ENCODE assay signal across 10 cellular contexts in genomic region chr3:9180764-9181117, GRCh38.
DNase-seq lines count a peak whose midpoint lies in the region; TF ChIP-seq lines count a peak whose summit lies in the region.
"Had no signal": no experiment of that assay in that cellular context is flagged by ENCODE, and none has a peak within 500 bp of the region (broad histone marks: within the 10 kb centered on the region; RNA-seq: fewer than 3 reads in every experiment).

No MANE protein-coding gene starts in this region.

- peak; percentile 64 for DNase-seq in activated effector memory CD4-positive, alpha-beta T cell treated with anti-CD3 and anti-CD28 coated beads, Interleukin-2, amount 50 U/mL, for 16 hours
- no peak for DNase-seq in activated effector memory CD4-positive, alpha-beta T cell treated with Interleukin-2 at 50 U/mL for 16 hours
- DNase-seq in HL-60 (ENCODE audit: low read depth in 1 of 2, low spot score in 1 of 2) (peak in 1 of 2 experiments; percentile 59), cerebellar cortex (ENCODE audit: low spot score) (peak; percentile 46), substantia nigra (lab: John Stamatoyannopoulos, UW) (peak in 13 of 49 donors; percentile 24 to 53 (median 31)), ascending aorta (ENCODE audit: low spot score in 2 of 2) (no peak), SHP77 treated with DMSO at 0.1 percent for 48 hours (lab: John Stamatoyannopoulos, UW) (no peak)
- no peak for DNase-seq in NK-92 treated with Interleukin-12 subunit alpha and Interleukin-12 subunit beta, amount 100 ng/mL, for 24 hours (lab: John Stamatoyannopoulos, UW)
- DNase-seq: esophagus squamous epithelium, NCI-H226 had no signal

- H3K27ac ChIP-seq in HL-60 (replicated peaks) = peak overlapping the region; percentile 39
- peak overlapping the region; percentile 39 for H3K27ac ChIP-seq in substantia nigra (ENCODE audit: low read depth, low read length, poor library complexity, severe bottlenecking)
- H3K27ac ChIP-seq in ascending aorta = no peak overlapping the region

- TF ChIP-seq CTCF in HL-60 (IDR thresholded peaks at IDR 0.05; ENCODE audit: insufficient read depth, low read length) = no peak
- no peak for TF ChIP-seq CTCF in ascending aorta (IDR thresholded peaks at IDR 0.05)

- H3K36me3 ChIP-seq in ascending aorta = no peaks in the 10 kb centered on the region
- H3K36me3 ChIP-seq: esophagus squamous epithelium had no signal

- H3K9me3 ChIP-seq in ascending aorta = no peaks in the 10 kb centered on the region
- H3K9me3 ChIP-seq: esophagus squamous epithelium had no signal

- intact Hi-C loops in ascending aorta (cut with DNase I) = no loop called here

- H3K4me3 ChIP-seq in HL-60 (replicated peaks; ENCODE audit: insufficient read depth, low read length) (no peak overlapping the region), ascending aorta (no peak overlapping the region)

- H3K4me1 ChIP-seq in ascending aorta = no peaks in the 10 kb centered on the region

- H3K27me3 ChIP-seq in HL-60 (ENCODE audit: insufficient read depth, poor library complexity, severe bottlenecking) = no peaks in the 10 kb centered on the region
- no peaks in the 10 kb centered on the region for H3K27me3 ChIP-seq in ascending aorta
- H3K27me3 ChIP-seq: esophagus squamous epithelium had no signal

Comparison
In these comparisons a context has a peak if more than half of its experiments do, and no peak if none do; other contexts are left out.
1. DNase-seq: peak in activated effector memory CD4-positive, alpha-beta T cell treated with anti-CD3 and anti-CD28 coated beads, Interleukin-2, amount 50 U/mL, for 16 hours (single experiment) and cerebellar cortex (single experiment); none in activated effector memory CD4-positive, alpha-beta T cell treated with Interleukin-2 at 50 U/mL for 16 hours (single experiment), ascending aorta (0 of 2), SHP77 treated with DMSO at 0.1 percent for 48 hours (single experiment) and NK-92 treated with Interleukin-12 subunit alpha and Interleukin-12 subunit beta, amount 100 ng/mL, for 24 hours (single experiment).
2. H3K27ac ChIP-seq: peak in HL-60 (single experiment) and substantia nigra (single experiment); none in ascending aorta (0 of 2).